In the genomic region with DNA sequence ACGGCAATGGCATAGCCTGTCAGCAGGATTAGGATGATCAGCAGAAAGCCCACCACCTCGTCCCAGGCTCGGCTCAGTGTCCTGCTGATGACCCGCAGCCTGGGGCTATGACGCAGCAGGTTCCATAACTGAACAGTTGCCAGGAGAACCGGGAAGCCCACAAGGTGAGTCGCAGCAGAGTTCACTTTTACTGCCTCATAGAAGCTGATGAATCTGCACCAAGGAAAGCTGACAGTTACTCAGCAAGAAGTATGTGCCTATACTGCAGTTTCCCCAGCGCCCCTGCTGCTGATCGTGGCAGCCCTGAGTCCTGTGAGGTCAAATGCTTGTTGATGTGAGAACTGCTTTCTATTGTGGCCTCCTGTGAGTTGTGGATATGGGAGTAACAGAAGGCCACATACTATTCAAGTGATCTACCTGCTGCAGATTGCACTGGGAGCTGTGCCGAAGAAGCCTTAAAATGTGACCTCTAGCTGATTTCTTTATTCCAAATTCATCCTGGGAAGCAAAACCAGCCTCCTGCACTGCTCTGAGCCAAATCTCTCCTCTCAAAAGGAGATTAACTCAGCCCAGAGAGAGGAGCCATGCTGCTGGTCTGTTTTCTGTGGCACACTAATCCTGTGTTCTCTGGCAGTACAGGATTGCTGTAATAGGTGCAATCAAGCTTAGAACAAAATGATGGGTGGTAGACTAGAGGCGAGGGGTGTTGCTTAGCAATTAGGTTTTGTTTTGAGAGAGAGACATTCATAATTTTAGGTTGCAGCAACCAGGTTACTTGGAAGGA, we compare ENCODE assay signal across 11 cellular contexts. TPM values are rescaled to one million over a fixed set of nuclear protein-coding genes. Genes with fewer than 3 reads are reported as not detected.
DNase-seq lines count a peak whose midpoint lies in the region; ATAC-seq, FAIRE-seq and TF ChIP-seq lines count a peak whose summit lies in the region.
"Had no signal": no experiment of that assay in that cellular context is flagged by ENCODE, and none has a peak within 500 bp of the region (broad histone marks: within the 10 kb centered on the region; RNA-seq: fewer than 3 reads in every experiment).

No MANE protein-coding gene starts in this region.

- CTCF ChIA-PET in activated naive CD4-positive, alpha-beta T cell treated with anti-CD3 and anti-CD28 coated beads for 36 hours (lab: Charles Lee), result interaction anchor here (1.3 kb wide), 2 partner anchors 15 to 27 kb away, joined by 3 to 6 read pairs; no protein-coding TSS in a partner anchor

- H3K27me3 Mint-ChIP-seq in activated naive CD4-positive, alpha-beta T cell treated with anti-CD3 and anti-CD28 coated beads for 36 hours (ENCODE audit: low read depth), result no peaks in the 10 kb centered on the region
- no peaks in the 10 kb centered on the region for H3K27me3 Mint-ChIP-seq in T-helper 17 cell
- H3K27me3 Mint-ChIP-seq: stimulated activated naive CD8-positive, alpha-beta T cell treated with anti-CD3 and anti-CD28 coated beads, Interleukin-15, Interleukin-2, amounts not matched to agents 100 ng/mL and 50 ng/mL, for 24 hours had no signal

- H3K9me3 Mint-ChIP-seq in activated naive CD4-positive, alpha-beta T cell treated with anti-CD3 and anti-CD28 coated beads for 36 hours, result no peaks in the 10 kb centered on the region
- H3K9me3 Mint-ChIP-seq: stimulated activated naive CD8-positive, alpha-beta T cell treated with anti-CD3 and anti-CD28 coated beads, Interleukin-15, Interleukin-2, amounts not matched to agents 100 ng/mL and 50 ng/mL, for 24 hours had no signal

- no peak overlapping the region for H3K4me3 ChIP-seq in foreskin fibroblast (ENCODE audit: low read depth in 1 of 2, low read length in 2 of 2)
- H3K4me3 ChIP-seq in smooth muscle cell, result no peak overlapping the region
- no peak overlapping the region for H3K4me3 ChIP-seq in left lung

- H2AFZ ChIP-seq in smooth muscle cell (ENCODE audit: low read depth), result no peak overlapping the region

- H3K27me3 ChIP-seq in smooth muscle cell (ENCODE audit: low read depth) (no peaks in the 10 kb centered on the region), left lung (no peaks in the 10 kb centered on the region)

- H4K20me1 ChIP-seq in smooth muscle cell (ENCODE audit: low read depth), result peaks cover 59% of the 10 kb centered on the region

- no peak overlapping the region for H3K9ac ChIP-seq in smooth muscle cell (ENCODE audit: low read depth)

- FAIRE-seq in GM12892 (lab: Jason Lieb, UNC), result no peak
- FAIRE-seq: islet of Langerhans had no signal

- peak overlapping the region; percentile 47 for H3K27ac Mint-ChIP-seq in activated naive CD4-positive, alpha-beta T cell treated with anti-CD3 and anti-CD28 coated beads for 36 hours
- no peak overlapping the region for H3K27ac Mint-ChIP-seq in T-helper 17 cell
- H3K27ac Mint-ChIP-seq: stimulated activated naive CD8-positive, alpha-beta T cell treated with anti-CD3 and anti-CD28 coated beads, Interleukin-15, Interleukin-2, amounts not matched to agents 100 ng/mL and 50 ng/mL, for 24 hours had no signal

- peaks cover 7% of the 10 kb centered on the region for H3K4me1 Mint-ChIP-seq in activated naive CD4-positive, alpha-beta T cell treated with anti-CD3 and anti-CD28 coated beads for 36 hours (ENCODE audit: low read depth)
- peaks cover 8% of the 10 kb centered on the region for H3K4me1 Mint-ChIP-seq in T-helper 17 cell

- peaks cover 29% of the 10 kb centered on the region for H3K79me2 ChIP-seq in smooth muscle cell (ENCODE audit: low read depth)

- no peak for DNase-seq in activated naive CD4-positive, alpha-beta T cell treated with anti-CD3 and anti-CD28 coated beads for 36 hours
- no peak for DNase-seq in activated naive CD4-positive, alpha-beta T cell treated with Interleukin-2 at 50 U/mL for 16 hours
- DNase-seq in T-helper 17 cell, result no peak
- peak; percentile 59 to 60 for DNase-seq in foreskin fibroblast
- no peak for DNase-seq in smooth muscle cell (lab: John Stamatoyannopoulos, UW; ENCODE audit: unreplicated experiment)
- DNase-seq in stimulated activated CD4-positive, alpha-beta T cell treated with anti-CD3 and anti-CD28 coated beads, Interleukin-4, amount 100 ng/mL, for 4 hours, result no peak
- DNase-seq in GM12892 (ENCODE audit: insufficient read length), result no peak
- DNase-seq in left lung, result no peak
- DNase-seq: NCI-H1694 treated with DMSO at 0.1 percent for 48 hours had no signal

- TF ChIP-seq CTCF in foreskin fibroblast (IDR thresholded peaks at IDR 0.05; ENCODE audit: low read depth, low read length), result no peak
- no peak for TF ChIP-seq CTCF in smooth muscle cell (IDR thresholded peaks at IDR 0.05; ENCODE audit: borderline replicate concordance, insufficient read depth, poor library complexity, severe bottlenecking)
- TF ChIP-seq CTCF in left lung (IDR thresholded peaks at IDR 0.05), result no peak

- peaks cover 11% of the 10 kb centered on the region for H3F3A ChIP-seq in smooth muscle cell (ENCODE audit: low read depth)

- intact Hi-C loops in activated naive CD4-positive, alpha-beta T cell treated with anti-CD3 and anti-CD28 coated beads for 36 hours (cut with micrococcal nuclease), result no loop called here
- intact Hi-C loops in left lung (cut with DNase I), result no loop called here

- TF ChIP-seq POLR2A in GM12892 (IDR thresholded peaks at IDR 0.05; ENCODE audit: low read depth, low read length), result no peak

- ATAC-seq in T-helper 17 cell, result no peak
- no peak for ATAC-seq in left lung

- 62% methylated on average over 11 of the region's 11 CpGs for WGBS in smooth muscle cell (ENCODE audit: low lambda C conversion rate)

- peak overlapping the region; percentile 50 for H3K27ac ChIP-seq in smooth muscle cell (ENCODE audit: low read depth)
- no peak overlapping the region for H3K27ac ChIP-seq in left lung

- no peak overlapping the region for H3K4me3 Mint-ChIP-seq in activated naive CD4-positive, alpha-beta T cell treated with anti-CD3 and anti-CD28 coated beads for 36 hours
- peak overlapping the region; percentile 49 for H3K4me3 Mint-ChIP-seq in T-helper 17 cell
- H3K4me3 Mint-ChIP-seq: stimulated activated naive CD8-positive, alpha-beta T cell treated with anti-CD3 and anti-CD28 coated beads, Interleukin-15, Interleukin-2, amounts not matched to agents 100 ng/mL and 50 ng/mL, for 24 hours had no signal

- H3K36me3 Mint-ChIP-seq in activated naive CD4-positive, alpha-beta T cell treated with anti-CD3 and anti-CD28 coated beads for 36 hours (ENCODE audit: low read depth), result peaks cover 3% of the 10 kb centered on the region
- no peaks in the 10 kb centered on the region for H3K36me3 Mint-ChIP-seq in T-helper 17 cell (ENCODE audit: low read depth)

- H3K4me1 ChIP-seq in smooth muscle cell (ENCODE audit: low read depth) (peaks cover 22% of the 10 kb centered on the region), left lung (peaks cover 0 to 7% of the 10 kb centered on the region in 2 donors)

- no peaks in the 10 kb centered on the region for H3K36me3 ChIP-seq in smooth muscle cell (ENCODE audit: low read depth)
- H3K36me3 ChIP-seq in left lung, result peaks cover 3 to 39% of the 10 kb centered on the region in 2 donors

- no peak overlapping the region for H3K4me2 ChIP-seq in smooth muscle cell

- H3K9me3 ChIP-seq in T-helper 17 cell (ENCODE audit: control insufficient read depth, low read length, poor library complexity, severe bottlenecking) (no peaks in the 10 kb centered on the region), smooth muscle cell (replicated peaks; ENCODE audit: low read depth) (no peaks in the 10 kb centered on the region), left lung (no peaks in the 10 kb centered on the region)

RNA-seq across cellular contexts. Expression of a gene that starts 38.8 kb away (rescaled TPM):
- total RNA-seq in activated naive CD4-positive, alpha-beta T cell treated with anti-CD3 and anti-CD28 coated beads for 36 hours, result 100 to 1,000 TPM; 196 to 203 TPM
- total RNA-seq in T-helper 17 cell (100 to 1,000 TPM; 262 to 283 TPM), smooth muscle cell (220 and 247 TPM in 2 replicates), left lung (100 to 1,000 TPM; 156 to 175 TPM)
- 125 and 148 TPM in 2 replicates for polyA plus RNA-seq in smooth muscle cell
- 132 TPM for polyA plus RNA-seq in GM12892 (2012; ENCODE audit: missing spikeins)

RNA-seq across cellular contexts. Expression of a gene that starts 50.1 kb away (rescaled TPM):
- 1 to 10 TPM; 5.9 TPM for total RNA-seq in activated naive CD4-positive, alpha-beta T cell treated with anti-CD3 and anti-CD28 coated beads for 36 hours
- 10 to 100 TPM; 12.2 to 14.1 TPM for total RNA-seq in T-helper 17 cell
- 12.0 and 25.4 TPM in 2 replicates for total RNA-seq in smooth muscle cell
- polyA plus RNA-seq in smooth muscle cell, result 17.5 and 17.8 TPM in 2 replicates
- polyA plus RNA-seq in GM12892 (2012; ENCODE audit: missing spikeins), result 8.3 TPM
- total RNA-seq in left lung, result 1 to 10 TPM; 5.3 to 6.6 TPM

Comparison
In these comparisons a context has a peak if more than half of its experiments do, and no peak if none do; other contexts are left out.
1. DNase-seq: peak in foreskin fibroblast (2 of 2); none in activated naive CD4-positive, alpha-beta T cell treated with anti-CD3 and anti-CD28 coated beads for 36 hours (single experiment), activated naive CD4-positive, alpha-beta T cell treated with Interleukin-2 at 50 U/mL for 16 hours (single experiment), T-helper 17 cell (0 of 3), smooth muscle cell (single experiment), stimulated activated CD4-positive, alpha-beta T cell treated with anti-CD3 and anti-CD28 coated beads, Interleukin-4, amount 100 ng/mL, for 4 hours (0 of 2), GM12892 (single experiment) and left lung (0 of 2).